Comparison of ENCODE assay signal across 8 cellular contexts in the genomic region with DNA sequence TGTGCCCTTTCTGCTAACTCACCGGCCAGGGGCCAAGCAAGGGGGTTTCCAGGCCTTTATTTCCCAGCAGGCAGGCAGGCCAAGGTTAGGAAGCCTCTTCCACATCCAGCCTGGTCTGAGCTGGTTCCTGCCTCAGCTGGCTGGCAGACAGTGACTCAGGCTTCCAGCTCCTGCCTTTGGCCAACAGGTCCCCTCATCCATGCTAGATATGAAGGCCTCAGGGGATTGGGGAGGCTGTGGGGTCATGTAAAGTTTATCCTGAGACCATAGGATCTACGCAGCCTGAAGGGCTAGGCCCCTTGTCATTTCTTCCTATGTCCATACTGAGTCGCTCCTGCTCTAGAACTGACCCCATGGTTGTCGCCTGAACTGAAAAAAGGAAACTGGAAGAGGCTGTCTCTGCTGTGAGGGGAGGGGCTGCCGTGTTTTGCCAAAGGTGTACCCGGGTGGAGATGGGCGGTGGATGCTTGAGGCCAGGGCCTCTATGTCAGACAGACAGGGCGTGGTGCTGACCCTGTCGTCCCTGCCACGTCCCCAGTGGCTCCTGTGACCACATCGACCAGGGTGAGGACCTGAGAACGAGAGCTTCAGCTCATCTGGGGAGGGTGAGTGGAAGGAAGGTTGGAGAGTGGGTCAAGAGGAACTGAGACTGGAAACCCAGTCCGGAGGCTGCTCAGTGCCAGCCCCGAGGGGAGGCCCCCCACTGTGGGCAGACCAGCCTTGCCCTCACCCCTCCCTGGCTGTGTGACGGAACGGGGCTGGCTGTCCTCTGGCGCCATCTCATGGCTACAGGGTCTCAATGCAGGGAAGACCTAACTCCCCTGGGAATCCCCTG. TPM values are rescaled to one million over a fixed set of nuclear protein-coding genes. Genes with fewer than 3 reads are reported as not detected.
A peak's percentile ranks its signal among the peaks of the same experiment; 100 is the strongest.
DNase-seq lines count a peak whose midpoint lies in the region; ATAC-seq, FAIRE-seq and TF ChIP-seq lines count a peak whose summit lies in the region.

No MANE protein-coding gene starts in this region.

- H3K4me1 ChIP-seq in pancreas = no peaks in the 10 kb centered on the region

- TF ChIP-seq CTCF in RWPE1 (conservative IDR thresholded peaks at IDR 0.05; ENCODE audit: low read depth) (peak; percentile 93), pancreas (IDR thresholded peaks at IDR 0.05) (peak; percentile 61 to 87 (median 73))

- no peak overlapping the region for H3K4me3 Mint-ChIP-seq in activated naive CD8-positive, alpha-beta T cell treated with anti-CD3 and anti-CD28 coated beads, Interleukin-2, amount 50 U/mL, for 24 hours

- H3K36me3 Mint-ChIP-seq in activated naive CD8-positive, alpha-beta T cell treated with anti-CD3 and anti-CD28 coated beads, Interleukin-2, amount 50 U/mL, for 24 hours (ENCODE audit: low read depth) = no peaks in the 10 kb centered on the region

- TF ChIP-seq EP300 in Ishikawa (IDR thresholded peaks at IDR 0.05; ENCODE audit: borderline replicate concordance) = no peak

- H3K27ac Mint-ChIP-seq in activated naive CD8-positive, alpha-beta T cell treated with anti-CD3 and anti-CD28 coated beads, Interleukin-2, amount 50 U/mL, for 24 hours = no peak overlapping the region

- no peaks in the 10 kb centered on the region for H3K27me3 ChIP-seq in pancreas

- CTCF ChIA-PET in RWPE1 (lab: Yijun Ruan, JAX) = interaction anchor here (0.5 to 1.7 kb wide), 27 partner anchors 8 to 1312 kb away, joined by 3 to 8 read pairs (median 4); no protein-coding TSS in a partner anchor

- peak; percentile 70 for ATAC-seq in GM21576 (IDR thresholded peaks at IDR 0.05; ENCODE audit: unreplicated experiment)
- ATAC-seq in activated naive CD8-positive, alpha-beta T cell treated with anti-CD3 and anti-CD28 coated beads, Interleukin-2, amount 50 U/mL, for 24 hours = peak; percentile 69
- peak; percentile 75 to 94 (median 90) for ATAC-seq in pancreas
- ATAC-seq in HG03460 (IDR thresholded peaks at IDR 0.05; ENCODE audit: unreplicated experiment) = no peak

- 25 to 27% methylated on average over 17 of the region's 17 CpGs for WGBS in pancreas, 2 donors

- no peak for FAIRE-seq in pancreas (lab: Jason Lieb, UNC)

- peak overlapping the region in 1 of 4 donors; percentile 25 for H3K4me3 ChIP-seq in pancreas

- DNase-seq in EH (ENCODE audit: low read depth) (peak; percentile 88), RWPE1 (ENCODE audit: low spot score) (peak; percentile 85), head of caudate nucleus (peak; percentile 54 to 91 (median 78)), pancreas (peak in 5 of 6 donors; percentile 35 to 76 (median 67))
- peak; percentile 68 for DNase-seq in activated naive CD8-positive, alpha-beta T cell treated with anti-CD3 and anti-CD28 coated beads, Interleukin-2, amount 50 U/mL, for 24 hours

- peak overlapping the region; percentile 32 for H3K27ac ChIP-seq in RWPE1
- H3K27ac ChIP-seq in pancreas = peak overlapping the region in 2 of 4 donors; percentile 32 to 61

- H3K9me3 Mint-ChIP-seq in activated naive CD8-positive, alpha-beta T cell treated with anti-CD3 and anti-CD28 coated beads, Interleukin-2, amount 50 U/mL, for 24 hours = no peaks in the 10 kb centered on the region

- POLR2A ChIA-PET in RWPE1 (lab: Yijun Ruan, JAX; ENCODE audit: low non-redundant PET) = no interaction called here

- no peaks in the 10 kb centered on the region for H3K36me3 ChIP-seq in pancreas

- H3K9me3 ChIP-seq in pancreas = no peaks in the 10 kb centered on the region

- H3K4me1 Mint-ChIP-seq in activated naive CD8-positive, alpha-beta T cell treated with anti-CD3 and anti-CD28 coated beads, Interleukin-2, amount 50 U/mL, for 24 hours = peaks cover 10% of the 10 kb centered on the region

- H3K27me3 Mint-ChIP-seq in activated naive CD8-positive, alpha-beta T cell treated with anti-CD3 and anti-CD28 coated beads, Interleukin-2, amount 50 U/mL, for 24 hours = peaks cover 2% of the 10 kb centered on the region

- intact Hi-C loops in head of caudate nucleus (cut with DNase I) (no loop called here), pancreas (cut with DNase I) (no loop called here)

- TF ChIP-seq RAD21 in Ishikawa (IDR thresholded peaks at IDR 0.05; ENCODE audit: low read depth) = peak; percentile 100

TF ChIP-seq in Ishikawa, 13 proteins besides CTCF, POLR2A, EP300 and RAD21:
- TF ChIP-seq FOXM1 (IDR thresholded peaks at IDR 0.05; ENCODE audit: borderline replicate concordance, low read depth) = no peak
- no peak for TF ChIP-seq EGR1 (IDR thresholded peaks at IDR 0.05)
- TF ChIP-seq, protein P1, sequence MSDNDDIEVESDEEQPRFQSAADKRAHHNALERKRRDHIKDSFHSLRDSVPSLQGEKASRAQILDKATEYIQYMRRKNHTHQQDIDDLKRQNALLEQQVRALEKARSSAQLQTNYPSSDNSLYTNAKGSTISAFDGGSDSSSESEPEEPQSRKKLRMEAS (IDR thresholded peaks at IDR 0.05) = peak; percentile 19; the same call in 1 of the 2 replicates
- 0 out of 2 replicates have a peak, but pooled peaks have one; percentile 26 for TF ChIP-seq NFIC (IDR thresholded peaks at IDR 0.05)
- TF ChIP-seq, protein P2, sequence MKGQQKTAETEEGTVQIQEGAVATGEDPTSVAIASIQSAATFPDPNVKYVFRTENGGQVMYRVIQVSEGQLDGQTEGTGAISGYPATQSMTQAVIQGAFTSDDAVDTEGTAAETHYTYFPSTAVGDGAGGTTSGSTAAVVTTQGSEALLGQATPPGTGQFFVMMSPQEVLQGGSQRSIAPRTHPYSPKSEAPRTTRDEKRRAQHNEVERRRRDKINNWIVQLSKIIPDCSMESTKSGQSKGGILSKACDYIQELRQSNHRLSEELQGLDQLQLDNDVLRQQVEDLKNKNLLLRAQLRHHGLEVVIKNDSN (IDR thresholded peaks at IDR 0.05) = no peak
- no peak for TF ChIP-seq CEBPB (IDR thresholded peaks at IDR 0.05)
- TF ChIP-seq TEAD4 (IDR thresholded peaks at IDR 0.05) = no peak
- 0 out of 2 replicates have a peak, but pooled peaks have one; percentile 54 for TF ChIP-seq ZBTB7A (IDR thresholded peaks at IDR 0.05; ENCODE audit: low read depth)
TF ChIP-seq in Ishikawa: peak in this region for 3.

RNA-seq across cellular contexts. Expression of a gene that starts 17.0 kb away (rescaled TPM):
- total RNA-seq in pancreas = 1 to 10 TPM in 2 of 6 donors, under 1 TPM in 3, not detected in 1; 0.24 to 4.1 (median 0.98) TPM
- polyA plus RNA-seq in pancreas = under 1 TPM; 0.49 to 0.99 TPM

RNA-seq across cellular contexts. Expression of a gene that starts 19.0 kb away (rescaled TPM):
- 10 to 100 TPM in 2 of 6 donors, 1 to 10 TPM in 4; 7.0 to 21.1 (median 9.8) TPM for total RNA-seq in pancreas
- polyA plus RNA-seq in pancreas = 10 to 100 TPM; 21.8 to 24.0 TPM
